In the genomic region with DNA sequence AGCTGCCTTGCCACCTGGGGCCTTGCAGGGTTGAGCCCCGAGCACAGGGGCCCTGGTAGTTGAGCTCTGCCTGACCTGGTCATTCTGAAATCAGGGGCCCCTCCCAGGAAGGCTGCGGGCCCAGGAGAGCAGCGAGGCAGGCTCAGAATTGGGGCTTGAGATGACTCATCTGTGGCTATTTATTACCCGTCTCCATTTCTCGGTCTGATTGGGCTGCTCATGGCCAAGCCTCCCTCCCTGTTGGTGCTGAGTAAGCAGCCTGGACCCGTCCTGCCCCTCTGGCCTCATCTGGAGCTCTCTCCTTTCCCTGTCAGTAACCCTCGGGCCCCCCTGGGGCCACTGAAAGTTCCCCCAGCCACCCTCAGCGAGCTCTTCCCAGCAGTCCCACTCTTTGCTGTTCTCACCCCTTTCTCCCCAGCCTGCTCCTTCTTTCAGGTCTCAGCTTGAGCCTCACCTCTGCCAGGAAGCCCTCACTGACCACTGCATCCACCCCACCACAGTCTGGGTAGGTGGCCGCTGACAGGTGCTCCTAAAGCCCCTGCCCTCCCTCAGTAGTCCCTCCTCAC, we compare ENCODE assay signal across 8 cellular contexts. TPM values are rescaled to one million over a fixed set of nuclear protein-coding genes. Genes with fewer than 3 reads are reported as not detected.
A peak's percentile ranks its signal among the peaks of the same experiment; 100 is the strongest.
DNase-seq lines count a peak whose midpoint lies in the region; ATAC-seq and TF ChIP-seq lines count a peak whose summit lies in the region.

No MANE protein-coding gene starts in this region.

- in situ Hi-C loops in SK-MEL-5 (cut with HindIII; ENCODE audit: low pct_unique_long_range_greater_than_20kb, low sequenced_read_pairs) = no loop called here

- DNase-seq in ELF-1 (ENCODE audit: low read depth, low spot score) = peak; percentile 79
- DNase-seq in SK-MEL-5 (ENCODE audit: low read depth, low spot score) = peak; percentile 26
- DNase-seq in epithelial cell of proximal tubule (ENCODE audit: low read depth) = peak; percentile 27
- peak; percentile 46 for DNase-seq in non-pigmented ciliary epithelial cell (ENCODE audit: low read depth)
- no peak for DNase-seq in DMS79 treated with DMSO at 0.1 percent for 48 hours (lab: John Stamatoyannopoulos, UW)
- no peak for DNase-seq in NCI-H1417 (lab: John Stamatoyannopoulos, UW)

- no peak for TF ChIP-seq CTCF in epithelial cell of proximal tubule (conservative IDR thresholded peaks at IDR 0.05; ENCODE audit: low read depth, low read length)

- H3K4me3 ChIP-seq in epithelial cell of proximal tubule (ENCODE audit: low read depth, low read length) = no peak overlapping the region

- ATAC-seq in GM19397 (IDR thresholded peaks at IDR 0.05; ENCODE audit: unreplicated experiment) (peak; percentile 65), HG03159 (IDR thresholded peaks at IDR 0.05; ENCODE audit: unreplicated experiment) (peak; percentile 67)

RNA-seq across cellular contexts. Expression of gene TNFRSF8, which starts 11.0 kb away (rescaled TPM):
- total RNA-seq in SK-MEL-5 (2014; rRNA removed; shearing (Covaris generic)) = not detected in 2 replicates
- polyA plus RNA-seq in SK-MEL-5 (2015; cell fraction: cytosol; rRNA removed) = 0.24 TPM in 1 of 2 replicates, not detected in the other
- not detected in 2 replicates for polyA plus RNA-seq in SK-MEL-5 (2015; cell fraction: nucleus; rRNA removed)
- 0.35 and 0.87 TPM in 2 replicates for total RNA-seq in epithelial cell of proximal tubule

RNA-seq across cellular contexts. Expression of gene MIIP, which starts 32.8 kb away (rescaled TPM):
- 17.0 and 18.9 TPM in 2 replicates for total RNA-seq in SK-MEL-5 (2014; rRNA removed; shearing (Covaris generic))
- polyA plus RNA-seq in SK-MEL-5 (2015; cell fraction: cytosol; rRNA removed) = 27.7 and 30.8 TPM in 2 replicates
- 179 and 208 TPM in 2 replicates for polyA plus RNA-seq in SK-MEL-5 (2015; cell fraction: nucleus; rRNA removed)
- total RNA-seq in epithelial cell of proximal tubule = 57.0 and 61.7 TPM in 2 replicates

Comparison
In these comparisons a context has a peak if more than half of its experiments do, and no peak if none do; other contexts are left out.
1. DNase-seq: peak in ELF-1 (single experiment), SK-MEL-5 (single experiment), epithelial cell of proximal tubule (single experiment) and non-pigmented ciliary epithelial cell (single experiment); none in DMS79 treated with DMSO at 0.1 percent for 48 hours (single experiment) and NCI-H1417 (0 of 3).